8 cellular contexts compared by ENCODE assay signal in genomic region chr5:142145106-142145900, GRCh38. TPM values are rescaled to one million over a fixed set of nuclear protein-coding genes. Genes with fewer than 3 reads are reported as not detected.
DNase-seq lines count a peak whose midpoint lies in the region; ATAC-seq, FAIRE-seq and TF ChIP-seq lines count a peak whose summit lies in the region.

No MANE protein-coding gene starts in this region.

- FAIRE-seq in K562 (lab: Jason Lieb, UNC): peak; percentile 72

- H3K9me1 ChIP-seq in K562 (ENCODE audit: control insufficient read depth, insufficient read depth, low read length): no peaks in the 10 kb centered on the region

- H4K91ac ChIP-seq in neuronal stem cell (ENCODE audit: low read depth, low read length, poor library complexity): no peak overlapping the region

- H3K18ac ChIP-seq in neuronal stem cell (ENCODE audit: low read length): no peak overlapping the region

- CTCF ChIA-PET in K562 (lab: Yijun Ruan, JAX; ENCODE audit: low intra/inter-chr PET ratio): interaction anchor here (1.1 to 3.1 kb wide), 3 partner anchors 97 to 152 kb away, joined by 3 to 39 read pairs (median 6); no protein-coding TSS in a partner anchor

- in situ Hi-C loops in K562 (cut with MboI): loop anchor here (25.0 kb wide), 1 partner anchor 933 kb away; the partner anchor contains the start of genes PCDHB12, PCDHB13 and PCDHB14

- intact Hi-C loops in K562 (cut with micrococcal nuclease): loop anchor here (2.0 to 10.0 kb wide), 3 partner anchors 257 to 481 kb away; no protein-coding TSS in a partner anchor

- no peak overlapping the region for H4K8ac ChIP-seq in neuronal stem cell (ENCODE audit: low read depth, low read length)

- 61% methylated on average over 4 of the region's 4 CpGs for WGBS in K562 (ENCODE audit: insufficient coverage, low coverage, missing lambda C conversion rate)
- no CpG with 5 or more reads among the region's 4 CpGs for WGBS in neuronal stem cell (ENCODE audit: extremely low coverage in 2 of 2, insufficient read length in 2 of 2, insufficient replicate concordance in 1 of 2), 2 donors

- peak; percentile 87 for ATAC-seq in GM21786 (IDR thresholded peaks at IDR 0.05; ENCODE audit: unreplicated experiment)
- peak; percentile 96 for ATAC-seq in K562

- H3K4me1 Mint-ChIP-seq in immature natural killer cell: no peaks in the 10 kb centered on the region

- TF ChIP-seq EP300 in K562 (IDR thresholded peaks at IDR 0.05; ENCODE audit: low read length): no peak

- no peak overlapping the region for H3K27ac Mint-ChIP-seq in immature natural killer cell

- no peaks in the 10 kb centered on the region for H3K27me3 Mint-ChIP-seq in immature natural killer cell (ENCODE audit: low read depth in 3 of 3)

- H3K27me3 ChIP-seq in MM.1S (replicated peaks; ENCODE audit: insufficient read depth, low read length) (no peaks in the 10 kb centered on the region), K562 (ENCODE audit: control insufficient read depth in 2 of 2, insufficient read depth in 2 of 2, low read length in 2 of 2) (no peaks in the 10 kb centered on the region), neuronal stem cell (ENCODE audit: control insufficient read depth in 3 of 3, insufficient read depth in 3 of 3, low read depth in 1 of 3, low read length in 3 of 3) (no peaks in the 10 kb centered on the region)

- H3K9me3 ChIP-seq in MM.1S (replicated peaks; ENCODE audit: insufficient read depth, low read length) (no peaks in the 10 kb centered on the region), K562 (replicated peaks; ENCODE audit: control insufficient read depth, insufficient read depth, low read depth, low read length) (no peaks in the 10 kb centered on the region), neuronal stem cell (replicated peaks in 1 of 2; ENCODE audit: control insufficient read depth in 2 of 2, insufficient read depth in 1 of 2, low read depth in 1 of 2, low read length in 2 of 2) (peaks cover 0 to 11% of the 10 kb centered on the region in 2 donors)

- H3K23ac ChIP-seq in neuronal stem cell (ENCODE audit: low read depth, low read length, poor library complexity): no peak overlapping the region

- peaks cover 10% of the 10 kb centered on the region for H3K36me3 ChIP-seq in MM.1S (replicated peaks; ENCODE audit: insufficient read depth, low read length)
- H3K36me3 ChIP-seq in K562 (ENCODE audit: control insufficient read depth, insufficient read depth, low read length): peaks cover 62% of the 10 kb centered on the region
- peaks cover 7 to 80% of the 10 kb centered on the region in 2 donors for H3K36me3 ChIP-seq in neuronal stem cell (replicated peaks in 1 of 2; ENCODE audit: control insufficient read depth in 2 of 2, insufficient read depth in 2 of 2, low read length in 2 of 2)

- H3K9me2 ChIP-seq in MM.1S (replicated peaks; ENCODE audit: insufficient read depth, low read length): no peaks in the 10 kb centered on the region

- no peaks in the 10 kb centered on the region for H3K9me3 Mint-ChIP-seq in immature natural killer cell

- H3K27ac ChIP-seq in MM.1S (ENCODE audit: low read length): no peak overlapping the region
- no peak overlapping the region for H3K27ac ChIP-seq in K562 (ENCODE audit: extremely low read depth, low read depth, low read length)
- H3K27ac ChIP-seq in neuronal stem cell (replicated peaks; ENCODE audit: low read length): no peak overlapping the region

- peak; percentile 39 to 62 for TF ChIP-seq RAD21 in K562 (CRISPR knock-in tag; conservative IDR thresholded peaks at IDR 0.05 in 1 of 2, IDR thresholded peaks at IDR 0.05 in 1 of 2)

- H3K9ac ChIP-seq in MM.1S (ENCODE audit: low read length) (no peak overlapping the region), K562 (ENCODE audit: insufficient read depth in 1 of 2, low read depth in 2 of 2, low read length in 2 of 2) (no peak overlapping the region), neuronal stem cell (ENCODE audit: low read depth, low read length, poor library complexity) (no peak overlapping the region)

- no peak overlapping the region for H2BK15ac ChIP-seq in neuronal stem cell (ENCODE audit: low read length)

- H3K4me2 ChIP-seq in MM.1S (ENCODE audit: low read depth, low read length): no peak overlapping the region
- no peak overlapping the region for H3K4me2 ChIP-seq in K562 (ENCODE audit: insufficient read depth, low read length)
- H3K4me2 ChIP-seq in neuronal stem cell (ENCODE audit: insufficient read depth, low read length, poor library complexity, severe bottlenecking): no peak overlapping the region

- peak; percentile 82 for TF ChIP-seq CTCF in MM.1S (IDR thresholded peaks at IDR 0.05; ENCODE audit: low read length)
- peak; percentile 71 to 80 (median 79) for TF ChIP-seq CTCF in K562 (IDR thresholded peaks at IDR 0.05 in 2 of 3, conservative IDR thresholded peaks at IDR 0.05 in 1 of 3; ENCODE audit: insufficient read depth in 2 of 3, low read depth in 1 of 3, low read length in 3 of 3)

- H2BK12ac ChIP-seq in neuronal stem cell (ENCODE audit: low read length): no peak overlapping the region

- H4K20me1 ChIP-seq in MM.1S (ENCODE audit: insufficient read depth, low read length) (no peaks in the 10 kb centered on the region; the same call in 1 of the 2 replicates), K562 (replicated peaks; ENCODE audit: control insufficient read depth, insufficient read depth, low read length) (no peaks in the 10 kb centered on the region)

- H3K4ac ChIP-seq in neuronal stem cell (ENCODE audit: low read length): no peak overlapping the region

- DNase-seq in GM03348 (ENCODE audit: low spot score) (peak; percentile 74), MM.1S (peak; percentile 72), T-helper 9 cell (peak; percentile 28), K562 (ENCODE audit: extremely low read depth in 1 of 4, low spot score in 3 of 4) (peak; percentile 54 to 78 (median 63)), immature natural killer cell (peak; percentile 39 to 51 (median 40)), neuronal stem cell (ENCODE audit: low spot score) (no peak)
- peak; percentile 66 to 72 for DNase-seq in stimulated activated CD4-positive, alpha-beta T cell treated with anti-CD3 and anti-CD28 coated beads, Interleukin-2, amount 100 ng/mL, for 24 hours

- TF ChIP-seq POLR2A in K562 (conservative IDR thresholded peaks at IDR 0.05): no peak

- no peak overlapping the region for H3K14ac ChIP-seq in neuronal stem cell (ENCODE audit: low read length)

- POLR2A ChIA-PET in K562 (lab: Yijun Ruan, JAX): interaction anchor here (0.7 to 1.3 kb wide), 3 partner anchors 36 to 212 kb away, joined by 3 to 5 read pairs (median 3); no protein-coding TSS in a partner anchor

- H3K4me3 Mint-ChIP-seq in immature natural killer cell: no peak overlapping the region

- H3K36me3 Mint-ChIP-seq in immature natural killer cell: peaks cover 13 to 24% (median 17%) of the 10 kb centered on the region in 3 donors

- no TSS peak for BruUV-seq in K562 (replicated peaks; lab: Mats Ljungman, UMichigan)

- no peak overlapping the region for H2AFZ ChIP-seq in MM.1S (ENCODE audit: low read length)
- H2AFZ ChIP-seq in K562 (ENCODE audit: low read depth, low read length): no peak overlapping the region
- H2AFZ ChIP-seq in neuronal stem cell (ENCODE audit: low read length): no peak overlapping the region

- H3K4me3 ChIP-seq in MM.1S (ENCODE audit: low read length): no peak overlapping the region
- H3K4me3 ChIP-seq in K562: no peak overlapping the region
- H3K4me3 ChIP-seq in neuronal stem cell (ENCODE audit: low read length in 2 of 2): no peak overlapping the region

- no peaks in the 10 kb centered on the region for H3K79me1 ChIP-seq in neuronal stem cell (ENCODE audit: low read depth, low read length)

- H3F3A ChIP-seq in MM.1S (ENCODE audit: insufficient read depth, low read length): 0 out of 2 replicates have a peak, but pooled peaks cover 5% of the 10 kb centered on the region

- no peak overlapping the region for H2AK5ac ChIP-seq in neuronal stem cell (ENCODE audit: low read depth, low read length)

- no peak overlapping the region for H2BK120ac ChIP-seq in neuronal stem cell (ENCODE audit: low read depth, low read length)

- H3K4me1 ChIP-seq in MM.1S (ENCODE audit: low read length) (no peaks in the 10 kb centered on the region), K562 (replicated peaks in 1 of 2; ENCODE audit: control insufficient read depth in 2 of 2, insufficient read depth in 2 of 2, low read length in 2 of 2) (no peaks in the 10 kb centered on the region), neuronal stem cell (ENCODE audit: control insufficient read depth in 2 of 2, insufficient read depth in 1 of 2, low read depth in 1 of 2, low read length in 2 of 2) (no peaks in the 10 kb centered on the region)

- H2BK5ac ChIP-seq in neuronal stem cell (ENCODE audit: low read length): no peak overlapping the region

- H3K79me2 ChIP-seq in MM.1S (ENCODE audit: low read length): no peaks in the 10 kb centered on the region
- H3K79me2 ChIP-seq in K562 (ENCODE audit: control insufficient read depth, insufficient read depth, low read length): no peaks in the 10 kb centered on the region

TF ChIP-seq in K562, 482 proteins besides CTCF, POLR2A, EP300 and RAD21 (continues in another document):
- peak; percentile 50 for TF ChIP-seq SMC3 (conservative IDR thresholded peaks at IDR 0.05; ENCODE audit: insufficient read depth, low read depth, low read length)

RNA-seq across cellular contexts. Expression of gene NDFIP1, which starts 36.7 kb away (rescaled TPM):
- total RNA-seq in K562 (2011; cell fraction: chromatin; rRNA removed; ENCODE audit: low replicate concordance): 20.9 and 53.7 TPM in 2 replicates
- 22.1 and 24.3 TPM in 2 replicates for total RNA-seq in K562 (2011; cell fraction: nucleolus; rRNA removed)
- total RNA-seq in K562 (2011; cell fraction: nucleoplasm; rRNA removed): 42.7 and 56.4 TPM in 2 replicates
- 33.2 and 47.8 TPM in 2 replicates for total RNA-seq in K562 (2014; rRNA removed)
- total RNA-seq in K562 (2014; rRNA removed; fragmentation: Illumina TruSeq; extraction: Trizol): 36.8 and 39.3 TPM in 2 replicates
- 27.1 and 31.4 TPM in 2 replicates for total RNA-seq in K562 (2015; rRNA removed; fragmentation: Illumina TruSeq; extraction: Trizol)
- total RNA-seq in K562 (2021): 35.8 and 36.3 TPM in 2 replicates
- polyA plus RNA-seq in K562 (2011; rRNA removed): 17.2 and 31.9 TPM in 2 replicates
- polyA plus RNA-seq in K562 (2011; cell fraction: cytosol; rRNA removed): 10.5 and 38.6 TPM in 2 replicates
- 5.0 and 5.5 TPM in 2 replicates for polyA plus RNA-seq in K562 (2011; cell fraction: nucleus; rRNA removed)
- 30.5 and 36.1 TPM in 2 replicates for polyA plus RNA-seq in K562 (2012)
- polyA plus RNA-seq in K562 (2014; fragmentation: Illumina TruSeq; extraction: Trizol): 25.8 and 29.7 TPM in 2 replicates
- 1 to 10 TPM; 5.3 to 7.6 TPM for polyA plus RNA-seq in K562 (2014; fragmentation: Nextera tagmentation; extraction: Ambion mirVana)
- 26.0 and 37.5 TPM in 2 replicates for polyA plus RNA-seq in K562 (2014; rRNA removed)
- polyA minus RNA-seq in K562 (2011; rRNA and poly(A)+ RNA removed): 16.9 and 24.5 TPM in 2 replicates
- 7.8 and 11.8 TPM in 2 replicates for polyA minus RNA-seq in K562 (2011; cell fraction: cytosol; rRNA and poly(A)+ RNA removed)
- polyA minus RNA-seq in K562 (2011; cell fraction: nucleus; rRNA and poly(A)+ RNA removed): 11.8 and 14.9 TPM in 2 replicates
- polyA plus RNA-seq in immature natural killer cell: 10 to 100 TPM; 34.7 to 46.7 (median 41.8) TPM
- polyA plus RNA-seq in neuronal stem cell (2013, experiment 1 of 2): 29.0 TPM
- polyA plus RNA-seq in neuronal stem cell (2013, experiment 2 of 2): 29.1 TPM
